29 cellular contexts compared by ENCODE assay signal in genomic region chr21:38758815-38759214, GRCh38. TPM values are rescaled to one million over a fixed set of nuclear protein-coding genes. Genes with fewer than 3 reads are reported as not detected.
DNase-seq lines count a peak whose midpoint lies in the region; ATAC-seq, FAIRE-seq and TF ChIP-seq lines count a peak whose summit lies in the region.
"Had no signal": no experiment of that assay in that cellular context is flagged by ENCODE, and none has a peak within 500 bp of the region (broad histone marks: within the 10 kb centered on the region; RNA-seq: fewer than 3 reads in every experiment).

No MANE protein-coding gene starts in this region.

- H3K4me2 ChIP-seq in IMR-90 (ENCODE audit: low read depth, low read length) (no peak overlapping the region), astrocyte (ENCODE audit: low read length) (no peak overlapping the region), hepatocyte (peak overlapping the region; percentile 11), smooth muscle cell (peak overlapping the region; percentile 80), MM.1S (ENCODE audit: low read depth, low read length) (no peak overlapping the region)

- peak overlapping the region; percentile 77 for H2BK20ac ChIP-seq in IMR-90 (ENCODE audit: low read depth, low read length)

- H3K4me3 ChIP-seq in IMR-90 (ENCODE audit: insufficient read depth, low read depth, low read length) (no peak overlapping the region), astrocyte (ENCODE audit: insufficient read depth, low read depth, low read length) (no peak overlapping the region), hepatocyte (no peak overlapping the region), smooth muscle cell (no peak overlapping the region), MM.1S (ENCODE audit: low read length) (no peak overlapping the region)
- H3K4me3 ChIP-seq: right lobe of liver, tibial nerve had no signal

- H3K9ac ChIP-seq in IMR-90 (ENCODE audit: low read depth, low read length) = no peak overlapping the region
- no peak overlapping the region for H3K9ac ChIP-seq in astrocyte (ENCODE audit: low read length)
- peak overlapping the region; percentile 60 for H3K9ac ChIP-seq in smooth muscle cell (ENCODE audit: low read depth)
- H3K9ac ChIP-seq in MM.1S (ENCODE audit: low read length) = no peak overlapping the region

- POLR2A ChIA-PET in IMR-90 (lab: Charles Lee; ENCODE audit: unreplicated experiment) = no interaction called here

- ATAC-seq in IMR-90 (ENCODE audit: low read depth) (no peak), HG03196 (IDR thresholded peaks at IDR 0.05; ENCODE audit: unreplicated experiment) (no peak)
- ATAC-seq: HepG2; left lobe of liver; right lobe of liver; stimulated activated naive CD8-positive, alpha-beta T cell treated with anti-CD3 and anti-CD28 coated beads, Interleukin-15, amount 100 ng/mL, for 72 hours had no signal

- in situ Hi-C loops in IMR-90 (cut with MboI; ENCODE audit: low sequenced_read_pairs) = loop anchor here (10.0 kb wide), 1 partner anchor 46 kb away; the partner anchor contains the start of gene ETS2

- H3K36me3 ChIP-seq in IMR-90 (ENCODE audit: control insufficient read depth, insufficient read depth, low read length) = no peaks in the 10 kb centered on the region
- no peaks in the 10 kb centered on the region for H3K36me3 ChIP-seq in astrocyte (ENCODE audit: insufficient read depth, low read length)
- H3K36me3 ChIP-seq in hepatocyte (replicated peaks; ENCODE audit: insufficient read depth, low read depth) = no peaks in the 10 kb centered on the region
- H3K36me3 ChIP-seq in smooth muscle cell (ENCODE audit: low read depth) = no peaks in the 10 kb centered on the region
- H3K36me3 ChIP-seq in MM.1S (replicated peaks; ENCODE audit: insufficient read depth, low read length) = no peaks in the 10 kb centered on the region
- H3K36me3 ChIP-seq: right lobe of liver, tibial nerve had no signal

- H3K79me2 ChIP-seq in astrocyte (ENCODE audit: insufficient read depth, low read length) (no peaks in the 10 kb centered on the region), hepatocyte (no peaks in the 10 kb centered on the region), smooth muscle cell (ENCODE audit: low read depth) (peaks cover 33% of the 10 kb centered on the region), MM.1S (ENCODE audit: low read length) (no peaks in the 10 kb centered on the region)

- CTCF ChIA-PET in IMR-90 (lab: Yijun Ruan, JAX) = no interaction called here

- intact Hi-C loops in IMR-90 (cut with micrococcal nuclease) = no loop called here

- FAIRE-seq in astrocyte (lab: Jason Lieb, UNC) = no peak
- FAIRE-seq: HepG2, RCC 7860 had no signal

- no peaks in the 10 kb centered on the region for H3K27me3 ChIP-seq in IMR-90 (ENCODE audit: control insufficient read depth, insufficient read depth, low read length)
- no peaks in the 10 kb centered on the region for H3K27me3 ChIP-seq in astrocyte (ENCODE audit: insufficient read depth, low read length)
- H3K27me3 ChIP-seq in hepatocyte = no peaks in the 10 kb centered on the region
- no peaks in the 10 kb centered on the region for H3K27me3 ChIP-seq in smooth muscle cell (ENCODE audit: low read depth)
- peaks cover 94% of the 10 kb centered on the region for H3K27me3 ChIP-seq in MM.1S (replicated peaks; ENCODE audit: insufficient read depth, low read length)
- H3K27me3 ChIP-seq: right lobe of liver, tibial nerve had no signal

- H3K4me1 ChIP-seq in IMR-90 (ENCODE audit: control insufficient read depth, insufficient read depth, low read length) (peaks cover 23% of the 10 kb centered on the region), astrocyte (ENCODE audit: insufficient read depth, low read length) (peaks cover 18% of the 10 kb centered on the region), hepatocyte (ENCODE audit: insufficient read depth) (peaks cover 25% of the 10 kb centered on the region), smooth muscle cell (ENCODE audit: low read depth) (peaks cover 29% of the 10 kb centered on the region), MM.1S (ENCODE audit: low read length) (no peaks in the 10 kb centered on the region)
- H3K4me1 ChIP-seq: right lobe of liver had no signal

- TF ChIP-seq RAD21 in IMR-90 (IDR thresholded peaks at IDR 0.05; ENCODE audit: low read length) = no peak

- H3K27ac ChIP-seq in IMR-90 (ENCODE audit: insufficient read depth, low read length) (0 out of 2 replicates have a peak overlapping the region, but pooled peaks have one; percentile 4), astrocyte (ENCODE audit: low read depth, low read length) (no peak overlapping the region), hepatocyte (peak overlapping the region; percentile 80), smooth muscle cell (ENCODE audit: low read depth) (peak overlapping the region; percentile 99), MM.1S (ENCODE audit: low read length) (no peak overlapping the region)
- H3K27ac ChIP-seq: right lobe of liver, tibial nerve had no signal

- no peaks in the 10 kb centered on the region for H4K20me1 ChIP-seq in IMR-90 (ENCODE audit: insufficient read depth, low read length)
- no peaks in the 10 kb centered on the region for H4K20me1 ChIP-seq in astrocyte (ENCODE audit: insufficient read depth, low read length)
- no peaks in the 10 kb centered on the region for H4K20me1 ChIP-seq in hepatocyte (ENCODE audit: insufficient read depth, poor library complexity, severe bottlenecking)
- no peaks in the 10 kb centered on the region for H4K20me1 ChIP-seq in smooth muscle cell (ENCODE audit: low read depth)
- no peaks in the 10 kb centered on the region for H4K20me1 ChIP-seq in MM.1S (ENCODE audit: insufficient read depth, low read length)

- no peak overlapping the region for H2AK9ac ChIP-seq in IMR-90 (replicated peaks; ENCODE audit: low read depth, low read length, poor library complexity)

- peak overlapping the region; percentile 97; the same call in 2 of the 3 replicates for H2BK15ac ChIP-seq in IMR-90 (ENCODE audit: low read depth, low read length)

- peaks cover 48% of the 10 kb centered on the region for H3K4me1 Mint-ChIP-seq in astrocyte (ENCODE audit: low read depth, unreplicated experiment)
- H3K4me1 Mint-ChIP-seq: neural crest cell had no signal

- TF ChIP-seq CTCF in IMR-90 (conservative IDR thresholded peaks at IDR 0.05; ENCODE audit: low read depth, low read length) = no peak
- TF ChIP-seq CTCF in astrocyte (IDR thresholded peaks at IDR 0.05; ENCODE audit: insufficient read depth, low read depth, low read length) = no peak
- no peak for TF ChIP-seq CTCF in hepatocyte (IDR thresholded peaks at IDR 0.05; ENCODE audit: poor library complexity)
- TF ChIP-seq CTCF in smooth muscle cell (IDR thresholded peaks at IDR 0.05; ENCODE audit: borderline replicate concordance, insufficient read depth, poor library complexity, severe bottlenecking) = no peak
- TF ChIP-seq CTCF in MM.1S (IDR thresholded peaks at IDR 0.05; ENCODE audit: low read length) = no peak

- H3F3A ChIP-seq in smooth muscle cell (ENCODE audit: low read depth) (peaks cover 13% of the 10 kb centered on the region), MM.1S (ENCODE audit: insufficient read depth, low read length) (no peaks in the 10 kb centered on the region)

- H3K18ac ChIP-seq in IMR-90 (ENCODE audit: low read depth, low read length) = peak overlapping the region; percentile 92; the same call in 1 of the 2 replicates

- no peak overlapping the region for H3K4me3 Mint-ChIP-seq in astrocyte (ENCODE audit: unreplicated experiment)
- H3K4me3 Mint-ChIP-seq: activated CD4-positive, alpha-beta T cell treated with anti-CD3 and anti-CD28 coated beads, Interleukin-2, amount 10 ng/mL, durations not matched to agents 7 days and 5 days; activated naive CD8-positive, alpha-beta T cell; CD4-positive, alpha-beta memory T cell; immature natural killer cell; neural crest cell; stimulated activated naive CD8-positive, alpha-beta T cell treated with anti-CD3 and anti-CD28 coated beads, Interleukin-15, amount 100 ng/mL, for 72 hours had no signal

- no TSS peak for BruUV-seq in IMR-90 (replicated peaks; lab: Mats Ljungman, UMichigan)

- no peaks in the 10 kb centered on the region for H3K36me3 Mint-ChIP-seq in astrocyte (ENCODE audit: low read depth, unreplicated experiment)
- H3K36me3 Mint-ChIP-seq: activated naive CD8-positive, alpha-beta T cell; CD4-positive, alpha-beta memory T cell; immature natural killer cell had no signal

- peak overlapping the region; percentile 98 for H2AK5ac ChIP-seq in IMR-90 (ENCODE audit: low read depth, low read length)

- peaks cover 0 to 8% of the 10 kb centered on the region in 2 experiments; a peak in 1 of 4 replicates for H3K79me1 ChIP-seq in IMR-90 (ENCODE audit: low read depth in 1 of 2, low read length in 2 of 2)

- no peaks in the 10 kb centered on the region for H3K9me3 Mint-ChIP-seq in astrocyte (ENCODE audit: unreplicated experiment)
- H3K9me3 Mint-ChIP-seq: activated CD4-positive, alpha-beta T cell treated with anti-CD3 and anti-CD28 coated beads, Interleukin-2, amount 10 ng/mL, durations not matched to agents 7 days and 5 days; CD4-positive, alpha-beta memory T cell; immature natural killer cell; neural crest cell; stimulated activated naive CD8-positive, alpha-beta T cell treated with anti-CD3 and anti-CD28 coated beads, Interleukin-15, amount 100 ng/mL, for 72 hours had no signal

- peak overlapping the region; percentile 9 for H2AFZ ChIP-seq in IMR-90 (replicated peaks; ENCODE audit: low read length, poor library complexity)
- no peak overlapping the region for H2AFZ ChIP-seq in astrocyte (ENCODE audit: low read depth, low read length)
- H2AFZ ChIP-seq in hepatocyte = no peak overlapping the region
- H2AFZ ChIP-seq in smooth muscle cell (ENCODE audit: low read depth) = no peak overlapping the region
- H2AFZ ChIP-seq in MM.1S (ENCODE audit: low read length) = no peak overlapping the region

- H3K56ac ChIP-seq in IMR-90 (ENCODE audit: extremely low read depth, insufficient read depth, low read length) = 0 out of 2 replicates have a peak overlapping the region, but pooled peaks have one; percentile 27

- no peaks in the 10 kb centered on the region for H3K27me3 Mint-ChIP-seq in astrocyte (ENCODE audit: low read depth, unreplicated experiment)
- H3K27me3 Mint-ChIP-seq: activated naive CD8-positive, alpha-beta T cell; CD4-positive, alpha-beta memory T cell; stimulated activated naive CD8-positive, alpha-beta T cell treated with anti-CD3 and anti-CD28 coated beads, Interleukin-15, amount 100 ng/mL, for 72 hours had no signal

- peak overlapping the region; percentile 88 for H3K4ac ChIP-seq in IMR-90 (ENCODE audit: low read depth, low read length)

- H3K9me3 ChIP-seq in IMR-90 (ENCODE audit: control insufficient read depth, insufficient read depth, low read length) (no peaks in the 10 kb centered on the region), astrocyte (ENCODE audit: insufficient read depth, low read depth, low read length) (no peaks in the 10 kb centered on the region), hepatocyte (ENCODE audit: low read depth) (no peaks in the 10 kb centered on the region), smooth muscle cell (replicated peaks; ENCODE audit: low read depth) (no peaks in the 10 kb centered on the region), MM.1S (replicated peaks; ENCODE audit: insufficient read depth, low read length) (no peaks in the 10 kb centered on the region)
- H3K9me3 ChIP-seq: right lobe of liver, tibial nerve had no signal

- peak overlapping the region; percentile 58 for H3K14ac ChIP-seq in IMR-90 (replicated peaks; ENCODE audit: low read depth, low read length)

- H4K8ac ChIP-seq in IMR-90 (ENCODE audit: low read depth in 2 of 2, low read length in 2 of 2) = peak overlapping the region; percentile 78 to 88

- no peak for DNase-seq in IMR-90
- no peak for DNase-seq in astrocyte (ENCODE audit: low read depth)
- peak; percentile 44 for DNase-seq in hepatocyte (ENCODE audit: low spot score)
- DNase-seq in smooth muscle cell (lab: John Stamatoyannopoulos, UW; ENCODE audit: unreplicated experiment) = no peak
- DNase-seq in NCI-H748 (lab: John Stamatoyannopoulos, UW; ENCODE audit: unreplicated experiment) = no peak
- DNase-seq in MM.1S = no peak
- no peak for DNase-seq in activated naive CD4-positive, alpha-beta T cell treated with anti-CD3 and anti-CD28 coated beads, Interleukin-2, amount 50 U/mL, for 16 hours
- DNase-seq: activated CD4-positive, alpha-beta T cell treated with anti-CD3 and anti-CD28 coated beads, Interleukin-2, amount 10 ng/mL, durations not matched to agents 7 days and 5 days; CD4-positive, alpha-beta memory T cell; H7; hypothalamus; immature natural killer cell; Karpas-422; NCI-H1417 treated with DMSO at 0.1 percent for 48 hours; NCI-H2029 treated with DMSO at 0.1 percent for 48 hours; NCI-H345; NCI-H748 treated with DMSO at 0.1 percent for 48 hours; right lobe of liver; stimulated activated CD4-positive, alpha-beta T cell treated with anti-CD3 and anti-CD28 coated beads, Interleukin-12 subunit alpha, Interleukin-12 subunit beta, amount 100 ng/mL, for 4 hours; stimulated activated CD4-positive, alpha-beta T cell treated with anti-CD3 and anti-CD28 coated beads, Interleukin-2, amount 100 ng/mL, for 48 hours; stimulated activated naive CD8-positive, alpha-beta T cell treated with anti-CD3 and anti-CD28 coated beads, Interleukin-15, amount 100 ng/mL, for 72 hours; T-helper 9 cell had no signal

- peak overlapping the region; percentile 50; the same call in 1 of the 2 replicates for H3K23ac ChIP-seq in IMR-90 (ENCODE audit: low read depth, low read length)

- no peak for TF ChIP-seq POLR2A in IMR-90 (IDR thresholded peaks at IDR 0.05; ENCODE audit: low read depth, low read length)

- peak overlapping the region; percentile 97 for H2BK120ac ChIP-seq in IMR-90 (ENCODE audit: low read depth, low read length)

- peak overlapping the region; percentile 76; the same call in 1 of the 2 replicates for H4K5ac ChIP-seq in IMR-90 (ENCODE audit: low read depth, low read length)

- H3K27ac Mint-ChIP-seq in astrocyte (ENCODE audit: unreplicated experiment) = peak overlapping the region; percentile 76
- H3K27ac Mint-ChIP-seq: activated CD4-positive, alpha-beta T cell treated with anti-CD3 and anti-CD28 coated beads, Interleukin-2, amount 10 ng/mL, durations not matched to agents 7 days and 5 days; activated naive CD8-positive, alpha-beta T cell; stimulated activated naive CD8-positive, alpha-beta T cell treated with anti-CD3 and anti-CD28 coated beads, Interleukin-15, amount 100 ng/mL, for 72 hours had no signal

- H2BK5ac ChIP-seq in IMR-90 (ENCODE audit: low read depth, low read length, poor library complexity, severe bottlenecking) = peak overlapping the region; percentile 76

- peak overlapping the region; percentile 91 for H4K91ac ChIP-seq in IMR-90 (ENCODE audit: insufficient read depth, low read depth, low read length)

- no CpG with 5 or more reads among the region's 5 CpGs for WGBS in IMR-90 (ENCODE audit: extremely low coverage in 2 of 2, insufficient read length in 1 of 2), 2 experiments
- 40% methylated on average over 5 of the region's 5 CpGs for whole genome bisulfite sequencing in hepatocyte (ENCODE audit: low lambda C conversion rate, missing lambda C conversion rate)
- 30% methylated on average over 5 of the region's 5 CpGs for WGBS in smooth muscle cell (ENCODE audit: low lambda C conversion rate)

- H3K9me2 ChIP-seq in hepatocyte (replicated peaks; ENCODE audit: insufficient read depth) (no peaks in the 10 kb centered on the region), MM.1S (replicated peaks; ENCODE audit: insufficient read depth, low read length) (no peaks in the 10 kb centered on the region)

- dilution Hi-C loops in IMR-90 (cut with HindIII; ENCODE audit: low sequenced_read_pairs, unreplicated experiment) = no loop called here

- H3K9me1 ChIP-seq in IMR-90 (ENCODE audit: insufficient read depth, low read length) = peaks cover 16% of the 10 kb centered on the region

RNA-seq across cellular contexts. Expression of gene ETS2, which starts 46.9 kb away (rescaled TPM):
- total RNA-seq in IMR-90 (2012; rRNA removed) = 20.6 and 21.7 TPM in 2 replicates
- polyA plus RNA-seq in IMR-90 (2012; rRNA removed) = 21.3 and 22.8 TPM in 2 replicates
- polyA plus RNA-seq in IMR-90 (2012; cell fraction: cytosol; rRNA removed) = 18.3 and 18.4 TPM in 2 replicates
- polyA plus RNA-seq in IMR-90 (2012; cell fraction: nucleus; rRNA removed; ENCODE audit: low replicate concordance) = 42.7 and 92.6 TPM in 2 replicates
- total RNA-seq in astrocyte = 37.0 and 40.3 TPM in 2 replicates
- total RNA-seq in hepatocyte = 91.9 and 95.1 TPM in 2 replicates
- 104 and 106 TPM in 2 replicates for polyA plus RNA-seq in hepatocyte
- 77.0 and 77.7 TPM in 2 replicates for total RNA-seq in smooth muscle cell
- polyA plus RNA-seq in smooth muscle cell = 63.8 and 65.9 TPM in 2 replicates

Comparison
In these comparisons a context has a peak if more than half of its experiments do, and no peak if none do; other contexts are left out.
1. H3K27ac ChIP-seq: peak in IMR-90 (single experiment), hepatocyte (single experiment) and smooth muscle cell (single experiment); none in astrocyte (single experiment) and MM.1S (single experiment).
2. H3K4me2 ChIP-seq: peak in hepatocyte (single experiment) and smooth muscle cell (single experiment); none in IMR-90 (single experiment), astrocyte (single experiment) and MM.1S (single experiment).